Comparison of ENCODE assay signal across 2 cellular contexts in the genomic region with DNA sequence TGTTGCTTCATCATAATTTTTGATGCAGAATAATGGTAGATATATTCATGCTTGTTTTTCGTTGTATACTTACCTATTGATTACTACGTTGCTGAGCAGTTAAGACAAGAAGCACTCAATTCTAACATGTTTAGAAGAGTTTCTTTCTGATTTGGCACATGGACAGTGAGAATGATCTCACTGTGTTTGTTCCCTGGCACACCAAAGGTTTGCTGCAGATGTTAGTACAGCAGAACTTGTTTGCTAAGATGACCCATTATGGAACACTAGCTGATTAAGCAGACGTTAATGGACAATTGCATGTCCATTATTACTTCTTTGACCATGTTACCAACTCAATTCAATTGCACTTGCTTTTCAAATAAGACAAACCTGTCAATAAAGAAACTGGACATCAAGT.
TF ChIP-seq lines count a peak whose summit lies in the region.

No MANE protein-coding gene starts in this region.

TF ChIP-seq in GM12891, 5 proteins besides CTCF, POLR2A, EP300 and RAD21:
- TF ChIP-seq POLR2AphosphoS5 (IDR thresholded peaks at IDR 0.05; ENCODE audit: low read depth, low read length) (no peak), TAF1 (IDR thresholded peaks at IDR 0.05; ENCODE audit: low read depth, low read length) (0 out of 2 replicates have a peak, but pooled peaks have one; percentile 33)

TF ChIP-seq in SK-N-SH, 30 proteins besides CTCF, POLR2A, EP300 and RAD21:
- TF ChIP-seq, protein P1, sequence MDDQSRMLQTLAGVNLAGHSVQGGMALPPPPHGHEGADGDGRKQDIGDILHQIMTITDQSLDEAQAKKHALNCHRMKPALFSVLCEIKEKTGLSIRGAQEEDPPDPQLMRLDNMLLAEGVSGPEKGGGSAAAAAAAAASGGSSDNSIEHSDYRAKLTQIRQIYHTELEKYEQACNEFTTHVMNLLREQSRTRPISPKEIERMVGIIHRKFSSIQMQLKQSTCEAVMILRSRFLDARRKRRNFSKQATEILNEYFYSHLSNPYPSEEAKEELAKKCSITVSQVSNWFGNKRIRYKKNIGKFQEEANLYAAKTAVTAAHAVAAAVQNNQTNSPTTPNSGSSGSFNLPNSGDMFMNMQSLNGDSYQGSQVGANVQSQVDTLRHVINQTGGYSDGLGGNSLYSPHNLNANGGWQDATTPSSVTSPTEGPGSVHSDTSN (IDR thresholded peaks at IDR 0.05) = no peak
- TF ChIP-seq TCF12 (IDR thresholded peaks at IDR 0.05) (no peak), GABPA (IDR thresholded peaks at IDR 0.05; ENCODE audit: low read depth) (no peak), POLR2AphosphoS5 (IDR thresholded peaks at IDR 0.05; ENCODE audit: low read depth, low read length) (no peak), NFIC (IDR thresholded peaks at IDR 0.05; ENCODE audit: borderline replicate concordance) (no peak), ELF1 (IDR thresholded peaks at IDR 0.05) (no peak), FOXJ3 (CRISPR knock-in tag; IDR thresholded peaks at IDR 0.05) (no peak), NRF1 (IDR thresholded peaks at IDR 0.05; ENCODE audit: low read depth, low read length) (no peak), JUND (IDR thresholded peaks at IDR 0.05) (no peak), YY1 (IDR thresholded peaks at IDR 0.05; ENCODE audit: low read depth) (no peak), FOSL2 (IDR thresholded peaks at IDR 0.05; ENCODE audit: borderline replicate concordance, low read depth) (no peak), TAF1 (IDR thresholded peaks at IDR 0.05; ENCODE audit: borderline replicate concordance, low read depth, low read length) (no peak)
- TF ChIP-seq, protein P2, sequence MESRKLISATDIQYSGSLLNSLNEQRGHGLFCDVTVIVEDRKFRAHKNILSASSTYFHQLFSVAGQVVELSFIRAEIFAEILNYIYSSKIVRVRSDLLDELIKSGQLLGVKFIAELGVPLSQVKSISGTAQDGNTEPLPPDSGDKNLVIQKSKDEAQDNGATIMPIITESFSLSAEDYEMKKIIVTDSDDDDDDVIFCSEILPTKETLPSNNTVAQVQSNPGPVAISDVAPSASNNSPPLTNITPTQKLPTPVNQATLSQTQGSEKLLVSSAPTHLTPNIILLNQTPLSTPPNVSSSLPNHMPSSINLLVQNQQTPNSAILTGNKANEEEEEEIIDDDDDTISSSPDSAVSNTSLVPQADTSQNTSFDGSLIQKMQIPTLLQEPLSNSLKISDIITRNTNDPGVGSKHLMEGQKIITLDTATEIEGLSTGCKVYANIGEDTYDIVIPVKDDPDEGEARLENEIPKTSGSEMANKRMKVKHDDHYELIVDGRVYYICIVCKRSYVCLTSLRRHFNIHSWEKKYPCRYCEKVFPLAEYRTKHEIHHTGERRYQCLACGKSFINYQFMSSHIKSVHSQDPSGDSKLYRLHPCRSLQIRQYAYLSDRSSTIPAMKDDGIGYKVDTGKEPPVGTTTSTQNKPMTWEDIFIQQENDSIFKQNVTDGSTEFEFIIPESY (IDR thresholded peaks at IDR 0.05; ENCODE audit: borderline replicate concordance, low read depth) = no peak
- TF ChIP-seq, protein P3, sequence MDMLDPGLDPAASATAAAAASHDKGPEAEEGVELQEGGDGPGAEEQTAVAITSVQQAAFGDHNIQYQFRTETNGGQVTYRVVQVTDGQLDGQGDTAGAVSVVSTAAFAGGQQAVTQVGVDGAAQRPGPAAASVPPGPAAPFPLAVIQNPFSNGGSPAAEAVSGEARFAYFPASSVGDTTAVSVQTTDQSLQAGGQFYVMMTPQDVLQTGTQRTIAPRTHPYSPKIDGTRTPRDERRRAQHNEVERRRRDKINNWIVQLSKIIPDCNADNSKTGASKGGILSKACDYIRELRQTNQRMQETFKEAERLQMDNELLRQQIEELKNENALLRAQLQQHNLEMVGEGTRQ (IDR thresholded peaks at IDR 0.05; ENCODE audit: borderline replicate concordance, low read depth, low read length) = no peak
- TF ChIP-seq, protein P4, sequence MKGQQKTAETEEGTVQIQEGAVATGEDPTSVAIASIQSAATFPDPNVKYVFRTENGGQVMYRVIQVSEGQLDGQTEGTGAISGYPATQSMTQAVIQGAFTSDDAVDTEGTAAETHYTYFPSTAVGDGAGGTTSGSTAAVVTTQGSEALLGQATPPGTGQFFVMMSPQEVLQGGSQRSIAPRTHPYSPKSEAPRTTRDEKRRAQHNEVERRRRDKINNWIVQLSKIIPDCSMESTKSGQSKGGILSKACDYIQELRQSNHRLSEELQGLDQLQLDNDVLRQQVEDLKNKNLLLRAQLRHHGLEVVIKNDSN (IDR thresholded peaks at IDR 0.05; ENCODE audit: borderline replicate concordance, low read depth) = no peak
TF ChIP-seq in SK-N-SH: peak in this region for 0.
